In the genomic region with DNA sequence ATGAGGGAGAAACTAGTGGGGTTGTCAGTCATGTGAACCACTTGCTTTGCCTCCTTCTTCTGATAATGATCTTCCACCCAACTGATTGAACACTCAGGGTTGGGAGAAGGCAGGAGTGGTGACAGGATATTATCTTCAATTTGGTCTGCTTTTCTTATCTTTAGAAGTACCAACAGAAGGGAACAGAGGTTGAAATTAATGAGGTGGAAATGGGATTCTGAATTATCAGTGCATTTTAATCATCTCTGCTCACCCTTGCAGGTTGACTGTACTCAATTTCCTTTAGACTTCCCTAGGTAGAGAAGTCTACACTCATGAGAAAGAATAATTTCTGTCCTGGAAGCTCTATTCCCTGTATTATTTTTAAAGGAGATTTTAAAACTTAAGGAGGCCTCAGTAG, we compare ENCODE assay signal across 29 cellular contexts.
"Had no signal": no experiment of that assay in that cellular context is flagged by ENCODE, and none has a peak within 500 bp of the region (broad histone marks: within the 10 kb centered on the region; RNA-seq: fewer than 3 reads in every experiment).

No MANE protein-coding gene starts in this region.

- H3K9ac ChIP-seq: neural progenitor cell had no signal

- H3K27ac Mint-ChIP-seq: activated naive CD8-positive, alpha-beta T cell; activated T-helper 2 cell treated with anti-CD3 and anti-CD28 coated beads, Interferon-gamma antibody, Interleukin-2, Interleukin-4, amounts not matched to agents 10 μg/mL and 5 μg/mL and 100 μg/mL, durations not matched to agents 14 hours and 24 hours and 36 hours; naive thymus-derived CD4-positive, alpha-beta T cell; neural progenitor cell; progenitor cell of endocrine pancreas; WTC11 had no signal

- DNase-seq: activated CD4-positive, alpha-beta T cell treated with anti-CD3 and anti-CD28 coated beads, Interleukin-2, amount 50 U/mL, for 4 hours; activated CD8-positive, alpha-beta memory T cell treated with anti-CD3 and anti-CD28 coated beads, Interleukin-2, amount 50 U/mL, for 48 hours; activated naive CD4-positive, alpha-beta T cell; activated T-cell treated with anti-CD3 and anti-CD28 coated beads, Interleukin-2, amount 50 U/mL, for 4 hours; adrenal gland; brain microvascular endothelial cell; central memory CD4-positive, alpha-beta T cell; dermis blood vessel endothelial cell; effector CD8-positive, alpha-beta T cell; foreskin melanocyte; hypothalamus; left cardiac atrium; naive thymus-derived CD4-positive, alpha-beta T cell; retina; sigmoid colon; stimulated activated CD4-positive, alpha-beta T cell treated with anti-CD3 and anti-CD28 coated beads, Interleukin-15, amount 100 ng/mL, for 24 hours; stimulated activated naive CD4-positive, alpha-beta T cell; T1000; testis; trophoblast cell had no signal

- H3K4me1 Mint-ChIP-seq: neural progenitor cell, WTC11 had no signal

- H3K9me3 ChIP-seq: adrenal gland, testis, vagina had no signal

- H3K27me3 ChIP-seq: adrenal gland, ascending aorta, brain microvascular endothelial cell, neural progenitor cell, sigmoid colon, testis, vagina had no signal

- H2AFZ ChIP-seq: neural progenitor cell had no signal

- H3K4me3 Mint-ChIP-seq: activated naive CD8-positive, alpha-beta T cell; activated T-cell treated with anti-CD3 and anti-CD28 coated beads, Interleukin-2, amount 50 U/mL, for 4 hours; naive thymus-derived CD4-positive, alpha-beta T cell; neural progenitor cell; WTC11 had no signal

- H3K36me3 ChIP-seq: adrenal gland, ascending aorta, brain microvascular endothelial cell, neural progenitor cell, sigmoid colon, vagina had no signal

- H3K27ac ChIP-seq: adrenal gland, neural progenitor cell, testis, vagina had no signal

- H3K4me2 ChIP-seq: neural progenitor cell, smooth muscle cell had no signal

- H3K4me3 ChIP-seq: adrenal gland, ascending aorta, neural progenitor cell, sigmoid colon, smooth muscle cell, testis, vagina had no signal

- H3K4me1 ChIP-seq: adrenal gland, neural progenitor cell, testis had no signal

- ATAC-seq: activated T-cell treated with anti-CD3 and anti-CD28 coated beads, Interleukin-2, amount 50 U/mL, for 4 hours; esophagus mucosa; naive thymus-derived CD4-positive, alpha-beta T cell; WTC11 had no signal

- H3K27me3 Mint-ChIP-seq: activated naive CD8-positive, alpha-beta T cell; progenitor cell of endocrine pancreas had no signal
